ENCODE assay signal across 21 cellular contexts in genomic region chr3:165466856-165467255, GRCh38.
DNase-seq lines count a peak whose midpoint lies in the region; ATAC-seq and TF ChIP-seq lines count a peak whose summit lies in the region.
"Had no signal": no experiment of that assay in that cellular context is flagged by ENCODE, and none has a peak within 500 bp of the region (broad histone marks: within the 10 kb centered on the region; RNA-seq: fewer than 3 reads in every experiment).

No MANE protein-coding gene starts in this region.

- H3K18ac ChIP-seq in mesendoderm (ENCODE audit: low read length): no peak overlapping the region

- in situ Hi-C loops in GM13977 (cut with MboI; ENCODE audit: low pct_unique_long_range_greater_than_20kb, low sequenced_read_pairs, unreplicated experiment) (no loop called here), HAP-1 (cut with MboI; ENCODE audit: low sequenced_read_pairs) (no loop called here)

- H3K4me1 ChIP-seq in mesendoderm (ENCODE audit: control insufficient read depth, low read depth, low read length): no peaks in the 10 kb centered on the region
- no peaks in the 10 kb centered on the region for H3K4me1 ChIP-seq in HAP-1
- H3K4me1 ChIP-seq: BE2C, SJCRH30 had no signal

- WGBS in mesendoderm (ENCODE audit: extremely low coverage, insufficient coverage, low lambda C conversion rate): no CpG with 5 or more reads among the region's 4 CpGs

- H3K27me3 ChIP-seq in mesendoderm (ENCODE audit: insufficient read depth, low read length, poor library complexity) (no peaks in the 10 kb centered on the region), HAP-1 (ENCODE audit: low read depth) (no peaks in the 10 kb centered on the region)
- H3K27me3 ChIP-seq: BE2C, SJCRH30 had no signal

- no peak overlapping the region for H2AK5ac ChIP-seq in mesendoderm (ENCODE audit: low read length)

- H3K79me1 ChIP-seq in mesendoderm (ENCODE audit: low read length): no peaks in the 10 kb centered on the region

- H3K27ac Mint-ChIP-seq in stimulated activated effector memory CD8-positive, alpha-beta T cell treated with anti-CD3 and anti-CD28 coated beads, Interleukin-12 subunit alpha, Interleukin-12 subunit beta, amount 100 ng/mL, for 72 hours: no peak overlapping the region
- H3K27ac Mint-ChIP-seq: CD4-positive, alpha-beta T cell; HFFc6 had no signal

- H3K36me3 Mint-ChIP-seq in stimulated activated effector memory CD8-positive, alpha-beta T cell treated with anti-CD3 and anti-CD28 coated beads, Interleukin-12 subunit alpha, Interleukin-12 subunit beta, amount 100 ng/mL, for 72 hours: no peaks in the 10 kb centered on the region

- no peaks in the 10 kb centered on the region for H3K9me3 ChIP-seq in HAP-1
- H3K9me3 ChIP-seq: BE2C, SJCRH30 had no signal

- peaks cover 10% of the 10 kb centered on the region for H3K9me3 Mint-ChIP-seq in stimulated activated effector memory CD8-positive, alpha-beta T cell treated with anti-CD3 and anti-CD28 coated beads, Interleukin-12 subunit alpha, Interleukin-12 subunit beta, amount 100 ng/mL, for 72 hours

- no peak overlapping the region for H2BK5ac ChIP-seq in mesendoderm (ENCODE audit: low read length)

- H2BK120ac ChIP-seq in mesendoderm (ENCODE audit: low read depth, low read length): no peak overlapping the region

- no peak overlapping the region for H3K4ac ChIP-seq in mesendoderm (ENCODE audit: low read depth, low read length)

- no peaks in the 10 kb centered on the region for H3K79me2 ChIP-seq in mesendoderm (ENCODE audit: control insufficient read depth, insufficient read depth, low read length)

- no peaks in the 10 kb centered on the region for H3K36me3 ChIP-seq in mesendoderm (ENCODE audit: control insufficient read depth, insufficient read depth, low read length)
- no peaks in the 10 kb centered on the region for H3K36me3 ChIP-seq in HAP-1 (replicated peaks)
- H3K36me3 ChIP-seq: BE2C, SJCRH30 had no signal

- H4K8ac ChIP-seq in mesendoderm (ENCODE audit: low read depth, low read length): no peak overlapping the region

- no peak overlapping the region for H3K23ac ChIP-seq in mesendoderm (ENCODE audit: low read length)

- no peak overlapping the region for H3K4me2 ChIP-seq in mesendoderm (ENCODE audit: low read length)

- H3K4me1 Mint-ChIP-seq in stimulated activated effector memory CD8-positive, alpha-beta T cell treated with anti-CD3 and anti-CD28 coated beads, Interleukin-12 subunit alpha, Interleukin-12 subunit beta, amount 100 ng/mL, for 72 hours: no peaks in the 10 kb centered on the region

- H3K9ac ChIP-seq in mesendoderm (ENCODE audit: low read length): no peak overlapping the region

- H2BK15ac ChIP-seq in mesendoderm (replicated peaks; ENCODE audit: low read depth): no peak overlapping the region

- no peak for ATAC-seq in GM18873 (IDR thresholded peaks at IDR 0.05; ENCODE audit: low FRiP score, unreplicated experiment)
- no peak for ATAC-seq in stimulated activated effector memory CD8-positive, alpha-beta T cell treated with anti-CD3 and anti-CD28 coated beads, Interleukin-12 subunit alpha, Interleukin-12 subunit beta, amount 100 ng/mL, for 72 hours
- ATAC-seq: GM12878, HepG2 had no signal

- no peak overlapping the region for H3K4me3 Mint-ChIP-seq in stimulated activated effector memory CD8-positive, alpha-beta T cell treated with anti-CD3 and anti-CD28 coated beads, Interleukin-12 subunit alpha, Interleukin-12 subunit beta, amount 100 ng/mL, for 72 hours
- H3K4me3 Mint-ChIP-seq: CD4-positive, alpha-beta T cell; HFFc6 had no signal

- H3K4me3 ChIP-seq in choroid plexus epithelial cell (ENCODE audit: low read depth, low read length) (no peak overlapping the region), mesendoderm (ENCODE audit: low read length) (no peak overlapping the region), HAP-1 (no peak overlapping the region)
- H3K4me3 ChIP-seq: GM12878, SJCRH30 had no signal

- peak; percentile 19 for DNase-seq in GM03348 (ENCODE audit: low spot score)
- DNase-seq in NCI-H226: peak; percentile 70
- DNase-seq in choroid plexus epithelial cell (ENCODE audit: low read depth): peak; percentile 6
- peak; percentile 8 for DNase-seq in mesendoderm
- no peak for DNase-seq in GM13977 (ENCODE audit: low spot score)
- DNase-seq in stimulated activated effector memory CD8-positive, alpha-beta T cell treated with anti-CD3 and anti-CD28 coated beads, Interleukin-12 subunit alpha, Interleukin-12 subunit beta, amount 100 ng/mL, for 72 hours (ENCODE audit: low spot score in 2 of 2): no peak
- no peak for DNase-seq in HAP-1 (ENCODE audit: low spot score in 2 of 2)
- DNase-seq: ACHN; BE2C; Calu3; CD4-positive, alpha-beta T cell; HFFc6; NCI-H1092 treated with DMSO at 0.1 percent for 48 hours; NCI-H1694; NCI-H2107; NCI-H748 treated with DMSO at 0.1 percent for 48 hours; SJCRH30; SW 1271 had no signal

- H3K27ac ChIP-seq in mesendoderm (ENCODE audit: low read depth, low read length): no peak overlapping the region
- H3K27ac ChIP-seq: SJCRH30 had no signal

- H3K56ac ChIP-seq in mesendoderm (ENCODE audit: low read length): no peak overlapping the region

- no peak overlapping the region for H4K5ac ChIP-seq in mesendoderm (ENCODE audit: low read length)

- TF ChIP-seq CTCF in choroid plexus epithelial cell (conservative IDR thresholded peaks at IDR 0.05; ENCODE audit: low read depth, low read length) (no peak), GM13977 (IDR thresholded peaks at IDR 0.05; ENCODE audit: extremely low read depth, insufficient read depth, missing control alignments) (no peak)

Comparison
In these comparisons a context has a peak if more than half of its experiments do, and no peak if none do; other contexts are left out.
1. DNase-seq: peak in GM03348 (single experiment), NCI-H226 (single experiment), choroid plexus epithelial cell (single experiment) and mesendoderm (single experiment); none in GM13977 (single experiment), stimulated activated effector memory CD8-positive, alpha-beta T cell treated with anti-CD3 and anti-CD28 coated beads, Interleukin-12 subunit alpha, Interleukin-12 subunit beta, amount 100 ng/mL, for 72 hours (0 of 2) and HAP-1 (0 of 2).